ENCODE assay signal across 31 cellular contexts in the genomic region with DNA sequence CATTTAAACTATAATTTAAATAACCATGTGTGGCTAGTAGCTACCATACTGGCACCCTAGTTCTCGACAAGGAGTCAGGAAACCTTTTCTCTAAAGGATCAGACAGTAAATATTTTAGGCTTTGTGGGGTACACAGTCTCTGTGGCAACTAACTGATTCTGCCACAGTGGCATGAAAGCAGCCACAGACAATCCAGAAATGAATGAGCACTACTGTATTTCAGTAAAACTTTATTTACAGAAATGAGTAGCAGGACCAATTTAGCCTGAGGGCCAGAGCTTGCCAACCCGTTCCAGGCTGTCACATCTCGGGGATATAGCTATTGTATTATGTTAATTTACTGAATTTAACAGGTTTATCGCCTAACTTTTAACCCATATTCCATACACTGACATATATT.
A peak's percentile ranks its signal among the peaks of the same experiment; 100 is the strongest.
DNase-seq lines count a peak whose midpoint lies in the region; ATAC-seq, FAIRE-seq and TF ChIP-seq lines count a peak whose summit lies in the region.
"Had no signal": no experiment of that assay in that cellular context is flagged by ENCODE, and none has a peak within 500 bp of the region (broad histone marks: within the 10 kb centered on the region; RNA-seq: fewer than 3 reads in every experiment).

No MANE protein-coding gene starts in this region.

- no peaks in the 10 kb centered on the region for H3K27me3 Mint-ChIP-seq in activated CD8-positive, alpha-beta T cell treated with anti-CD3 and anti-CD28 coated beads for 36 hours
- H3K27me3 Mint-ChIP-seq in activated CD8-positive, alpha-beta T cell treated with anti-CD3 and anti-CD28 coated beads, Interleukin-2, amount 10 ng/mL, durations not matched to agents 7 days and 5 days (ENCODE audit: low read depth), result no peaks in the 10 kb centered on the region
- no peaks in the 10 kb centered on the region for H3K27me3 Mint-ChIP-seq in WTC11 (ENCODE audit: low read depth)

- DNase-seq in activated CD8-positive, alpha-beta T cell treated with anti-CD3 and anti-CD28 coated beads for 36 hours, result peak; percentile 3
- no peak for DNase-seq in activated CD8-positive, alpha-beta T cell treated with anti-CD3 and anti-CD28 coated beads, Interleukin-2, amount 10 ng/mL, durations not matched to agents 7 days and 5 days
- DNase-seq in myocyte (ENCODE audit: low read depth) (peak; percentile 39), WTC11 (ENCODE audit: low spot score) (no peak), RCC 7860 (ENCODE audit: low spot score) (no peak)
- DNase-seq: activated CD4-positive, alpha-beta T cell treated with anti-CD3 and anti-CD28 coated beads, Interleukin-2, amount 50 U/mL, for 4 hours; activated CD8-positive, alpha-beta memory T cell treated with anti-CD3 and anti-CD28 coated beads, Interleukin-2, amount 50 U/mL, for 48 hours; amygdala; DMS153; dorsolateral prefrontal cortex; foreskin fibroblast; H9; head of caudate nucleus; Karpas-422; left lung; mesenchymal stem cell; NCI-H446; ovary; stimulated activated CD4-positive, alpha-beta T cell treated with anti-CD3 and anti-CD28 coated beads, Interleukin-15, amount 100 ng/mL, for 24 hours; stomach had no signal

- H3K9me3 Mint-ChIP-seq in activated CD8-positive, alpha-beta T cell treated with anti-CD3 and anti-CD28 coated beads for 36 hours, result no peaks in the 10 kb centered on the region
- H3K9me3 Mint-ChIP-seq in activated CD8-positive, alpha-beta T cell treated with anti-CD3 and anti-CD28 coated beads, Interleukin-2, amount 10 ng/mL, durations not matched to agents 7 days and 5 days (ENCODE audit: insufficient read depth), result no peaks in the 10 kb centered on the region
- no peaks in the 10 kb centered on the region for H3K9me3 Mint-ChIP-seq in WTC11
- H3K9me3 Mint-ChIP-seq: activated naive CD4-positive, alpha-beta T cell treated with anti-CD3 and anti-CD28 coated beads, Interleukin-2, amount 50 U/mL, for 72 hours; activated T-helper 2 cell treated with anti-CD3 and anti-CD28 coated beads, Interferon-gamma antibody, Interleukin-2, Interleukin-4, amounts not matched to agents 10 μg/mL and 5 μg/mL and 100 μg/mL, durations not matched to agents 14 hours and 24 hours and 36 hours; H9; neural crest cell; T-helper 1 cell treated with Interleukin-12 subunit alpha and Interleukin-12 subunit beta and Interleukin-4 antibody, amounts not matched to agents 30 μg/mL and 1 μg/mL, for 36 hours had no signal

- CTCF ChIA-PET in activated CD8-positive, alpha-beta T cell treated with anti-CD3 and anti-CD28 coated beads for 36 hours (lab: Charles Lee), result no interaction called here
- CTCF ChIA-PET in activated CD8-positive, alpha-beta T cell treated with anti-CD3 and anti-CD28 coated beads, Interleukin-2, amount 10 ng/mL, durations not matched to agents 7 days and 5 days (lab: Charles Lee), result interaction anchor here (0.7 kb wide), 1 partner anchor 389 kb away, joined by 3 read pairs; no protein-coding TSS in a partner anchor
- CTCF ChIA-PET in WTC11 (lab: Charles Lee), result interaction anchor here (1.0 kb wide), 1 partner anchor 60 kb away, joined by 3 read pairs; no protein-coding TSS in a partner anchor

- no peak overlapping the region for H3K4me3 Mint-ChIP-seq in activated CD8-positive, alpha-beta T cell treated with anti-CD3 and anti-CD28 coated beads for 36 hours
- H3K4me3 Mint-ChIP-seq in activated CD8-positive, alpha-beta T cell treated with anti-CD3 and anti-CD28 coated beads, Interleukin-2, amount 10 ng/mL, durations not matched to agents 7 days and 5 days, result no peak overlapping the region
- no peak overlapping the region for H3K4me3 Mint-ChIP-seq in WTC11
- H3K4me3 Mint-ChIP-seq: H9; neural crest cell; T-helper 1 cell treated with Interleukin-12 subunit alpha and Interleukin-12 subunit beta and Interleukin-4 antibody, amounts not matched to agents 30 μg/mL and 1 μg/mL, for 36 hours had no signal

- peaks cover 16% of the 10 kb centered on the region for H3K36me3 Mint-ChIP-seq in activated CD8-positive, alpha-beta T cell treated with anti-CD3 and anti-CD28 coated beads for 36 hours (ENCODE audit: low read depth)
- peaks cover 10% of the 10 kb centered on the region for H3K36me3 Mint-ChIP-seq in activated CD8-positive, alpha-beta T cell treated with anti-CD3 and anti-CD28 coated beads, Interleukin-2, amount 10 ng/mL, durations not matched to agents 7 days and 5 days (ENCODE audit: low read depth)
- peaks cover 7% of the 10 kb centered on the region for H3K36me3 Mint-ChIP-seq in WTC11

- H3K4me1 Mint-ChIP-seq in activated CD8-positive, alpha-beta T cell treated with anti-CD3 and anti-CD28 coated beads for 36 hours (ENCODE audit: low read depth), result no peaks in the 10 kb centered on the region
- H3K4me1 Mint-ChIP-seq in activated CD8-positive, alpha-beta T cell treated with anti-CD3 and anti-CD28 coated beads, Interleukin-2, amount 10 ng/mL, durations not matched to agents 7 days and 5 days (ENCODE audit: low read depth), result peaks cover 14% of the 10 kb centered on the region
- H3K4me1 Mint-ChIP-seq in WTC11, result 0 out of 2 replicates have a peak, but pooled peaks cover 3% of the 10 kb centered on the region
- H3K4me1 Mint-ChIP-seq: H9, neural crest cell had no signal

- POLR2A ChIA-PET in activated CD8-positive, alpha-beta T cell treated with anti-CD3 and anti-CD28 coated beads for 36 hours (lab: Charles Lee), result interaction anchor here (0.7 kb wide), 1 partner anchor 105 kb away, joined by 4 read pairs; no protein-coding TSS in a partner anchor
- POLR2A ChIA-PET in activated CD8-positive, alpha-beta T cell treated with anti-CD3 and anti-CD28 coated beads, Interleukin-2, amount 10 ng/mL, durations not matched to agents 7 days and 5 days (lab: Charles Lee), result no interaction called here
- POLR2A ChIA-PET in WTC11 (lab: Charles Lee), result no interaction called here

- ATAC-seq in activated CD8-positive, alpha-beta T cell treated with anti-CD3 and anti-CD28 coated beads for 36 hours, result no peak
- no peak for ATAC-seq in activated CD8-positive, alpha-beta T cell treated with anti-CD3 and anti-CD28 coated beads, Interleukin-2, amount 10 ng/mL, durations not matched to agents 7 days and 5 days
- peak; percentile 57 for ATAC-seq in GM21786 (IDR thresholded peaks at IDR 0.05; ENCODE audit: unreplicated experiment)
- ATAC-seq in HG03442 (IDR thresholded peaks at IDR 0.05; ENCODE audit: unreplicated experiment), result peak; percentile 74
- ATAC-seq in WTC11, result no peak
- no peak for ATAC-seq in HG03378 (IDR thresholded peaks at IDR 0.05; ENCODE audit: unreplicated experiment)
- ATAC-seq: left lung had no signal

- no peak for TF ChIP-seq CTCF in activated CD8-positive, alpha-beta T cell treated with anti-CD3 and anti-CD28 coated beads for 36 hours (IDR thresholded peaks at IDR 0.05)
- no peak for TF ChIP-seq CTCF in WTC11 (IDR thresholded peaks at IDR 0.05)

- no peak for FAIRE-seq in RCC 7860 (lab: Jason Lieb, UNC)
- FAIRE-seq: endometrium, islet of Langerhans, TTC549, urothelium cell line had no signal

- no peak overlapping the region for H3K27ac Mint-ChIP-seq in activated CD8-positive, alpha-beta T cell treated with anti-CD3 and anti-CD28 coated beads for 36 hours
- H3K27ac Mint-ChIP-seq in activated CD8-positive, alpha-beta T cell treated with anti-CD3 and anti-CD28 coated beads, Interleukin-2, amount 10 ng/mL, durations not matched to agents 7 days and 5 days, result no peak overlapping the region
- no peak overlapping the region for H3K27ac Mint-ChIP-seq in WTC11
- H3K27ac Mint-ChIP-seq: activated naive CD4-positive, alpha-beta T cell treated with anti-CD3 and anti-CD28 coated beads, Interleukin-2, amount 50 U/mL, for 72 hours; activated T-helper 2 cell treated with anti-CD3 and anti-CD28 coated beads, Interferon-gamma antibody, Interleukin-2, Interleukin-4, amounts not matched to agents 10 μg/mL and 5 μg/mL and 100 μg/mL, durations not matched to agents 14 hours and 24 hours and 36 hours; H9; T-helper 1 cell treated with Interleukin-12 subunit alpha and Interleukin-12 subunit beta and Interleukin-4 antibody, amounts not matched to agents 30 μg/mL and 1 μg/mL, for 36 hours had no signal

- intact Hi-C loops in activated CD8-positive, alpha-beta T cell treated with anti-CD3 and anti-CD28 coated beads for 36 hours (cut with micrococcal nuclease), result no loop called here

TF ChIP-seq in WTC11, 78 proteins besides CTCF, POLR2A, EP300 and RAD21 (continues in another document):
- TF ChIP-seq, protein P1, sequence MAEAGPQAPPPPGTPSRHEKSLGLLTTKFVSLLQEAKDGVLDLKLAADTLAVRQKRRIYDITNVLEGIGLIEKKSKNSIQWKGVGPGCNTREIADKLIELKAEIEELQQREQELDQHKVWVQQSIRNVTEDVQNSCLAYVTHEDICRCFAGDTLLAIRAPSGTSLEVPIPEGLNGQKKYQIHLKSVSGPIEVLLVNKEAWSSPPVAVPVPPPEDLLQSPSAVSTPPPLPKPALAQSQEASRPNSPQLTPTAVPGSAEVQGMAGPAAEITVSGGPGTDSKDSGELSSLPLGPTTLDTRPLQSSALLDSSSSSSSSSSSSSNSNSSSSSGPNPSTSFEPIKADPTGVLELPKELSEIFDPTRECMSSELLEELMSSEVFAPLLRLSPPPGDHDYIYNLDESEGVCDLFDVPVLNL (CRISPR knock-in tag; IDR thresholded peaks at IDR 0.05; ENCODE audit: borderline replicate concordance, low read depth), result no peak
- TF ChIP-seq, protein P2, sequence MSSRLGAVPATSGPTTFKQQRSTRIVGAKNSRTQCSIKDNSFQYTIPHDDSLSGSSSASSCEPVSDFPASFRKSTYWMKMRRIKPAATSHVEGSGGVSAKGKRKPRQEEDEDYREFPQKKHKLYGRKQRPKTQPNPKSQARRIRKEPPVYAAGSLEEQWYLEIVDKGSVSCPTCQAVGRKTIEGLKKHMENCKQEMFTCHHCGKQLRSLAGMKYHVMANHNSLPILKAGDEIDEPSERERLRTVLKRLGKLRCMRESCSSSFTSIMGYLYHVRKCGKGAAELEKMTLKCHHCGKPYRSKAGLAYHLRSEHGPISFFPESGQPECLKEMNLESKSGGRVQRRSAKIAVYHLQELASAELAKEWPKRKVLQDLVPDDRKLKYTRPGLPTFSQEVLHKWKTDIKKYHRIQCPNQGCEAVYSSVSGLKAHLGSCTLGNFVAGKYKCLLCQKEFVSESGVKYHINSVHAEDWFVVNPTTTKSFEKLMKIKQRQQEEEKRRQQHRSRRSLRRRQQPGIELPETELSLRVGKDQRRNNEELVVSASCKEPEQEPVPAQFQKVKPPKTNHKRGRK (CRISPR knock-in tag; IDR thresholded peaks at IDR 0.05; ENCODE audit: borderline replicate concordance), result no peak

Comparison
In these comparisons a context has a peak if more than half of its experiments do, and no peak if none do; other contexts are left out.
1. DNase-seq: peak in activated CD8-positive, alpha-beta T cell treated with anti-CD3 and anti-CD28 coated beads for 36 hours (single experiment) and myocyte (single experiment); none in activated CD8-positive, alpha-beta T cell treated with anti-CD3 and anti-CD28 coated beads, Interleukin-2, amount 10 ng/mL, durations not matched to agents 7 days and 5 days (single experiment), WTC11 (single experiment) and RCC 7860 (single experiment).
2. ATAC-seq: peak in GM21786 (single experiment) and HG03442 (single experiment); none in activated CD8-positive, alpha-beta T cell treated with anti-CD3 and anti-CD28 coated beads for 36 hours (single experiment), activated CD8-positive, alpha-beta T cell treated with anti-CD3 and anti-CD28 coated beads, Interleukin-2, amount 10 ng/mL, durations not matched to agents 7 days and 5 days (single experiment), WTC11 (single experiment) and HG03378 (single experiment).